ENCODE assay signal across 23 cellular contexts in the genomic region with DNA sequence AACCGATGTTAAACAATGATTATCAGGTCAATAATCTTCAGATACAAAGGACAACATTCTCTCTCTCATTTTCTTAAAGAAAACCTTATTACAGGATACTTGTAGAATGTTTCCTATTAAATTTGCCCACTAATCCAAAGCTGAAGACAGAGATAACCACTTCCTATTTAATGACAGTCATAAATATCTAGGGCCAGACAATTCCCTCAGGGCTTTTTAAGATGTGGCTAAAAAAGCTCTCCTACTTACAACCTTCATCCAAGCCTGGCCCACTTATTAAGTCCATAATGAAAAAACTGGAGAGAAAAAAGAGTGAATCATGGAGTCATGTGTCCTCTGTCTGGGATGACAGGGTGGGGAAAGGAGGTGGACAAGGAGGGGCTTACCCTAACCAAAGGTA.
DNase-seq lines count a peak whose midpoint lies in the region; ATAC-seq and TF ChIP-seq lines count a peak whose summit lies in the region.
"Had no signal": no experiment of that assay in that cellular context is flagged by ENCODE, and none has a peak within 500 bp of the region (broad histone marks: within the 10 kb centered on the region; RNA-seq: fewer than 3 reads in every experiment).

No MANE protein-coding gene starts in this region.

- peaks cover 45% of the 10 kb centered on the region for H3K4me1 ChIP-seq in A673 (ENCODE audit: insufficient read depth, low read length, poor library complexity, severe bottlenecking)
- no peaks in the 10 kb centered on the region for H3K4me1 ChIP-seq in effector memory CD4-positive, alpha-beta T cell (ENCODE audit: control insufficient read depth, insufficient read depth, low read length, poor library complexity, severe bottlenecking)

- ATAC-seq in GM18909 (IDR thresholded peaks at IDR 0.05; ENCODE audit: poor library complexity, unreplicated experiment), result no peak
- ATAC-seq: activated CD8-positive, alpha-beta T cell treated with anti-CD3 and anti-CD28 coated beads for 36 hours; activated naive CD4-positive, alpha-beta T cell treated with anti-CD3 and anti-CD28 coated beads, Interleukin-2, amount 50 U/mL, for 72 hours had no signal

- POLR2A ChIA-PET in A673 (lab: Charles Lee; ENCODE audit: low non-redundant PET), result no interaction called here

- no peak overlapping the region for H3K4me3 ChIP-seq in A673 (ENCODE audit: low read depth, low read length, poor library complexity, severe bottlenecking)
- no peak overlapping the region for H3K4me3 ChIP-seq in fibroblast of villous mesenchyme (ENCODE audit: low read depth, low read length)
- no peak overlapping the region for H3K4me3 ChIP-seq in effector memory CD4-positive, alpha-beta T cell (ENCODE audit: insufficient read depth, low read depth, low read length, poor library complexity, severe bottlenecking)
- H3K4me3 ChIP-seq: esophagus muscularis mucosa, sigmoid colon, thoracic aorta had no signal

- intact Hi-C loops in A673 (cut with micrococcal nuclease; ENCODE audit: unreplicated experiment), result no loop called here

- DNase-seq in A673 (ENCODE audit: low spot score) (peak; percentile 72), EL (peak; percentile 71), NCI-H69 (lab: John Stamatoyannopoulos, UW) (peak; percentile 53), fibroblast of villous mesenchyme (ENCODE audit: low read depth) (peak; percentile 37), activated gamma-delta T cell treated with Interleukin-2 at 50 U/mL for 16 hours (no peak), NCI-H2081 treated with DMSO at 0.1 percent for 48 hours (lab: John Stamatoyannopoulos, UW) (no peak)
- no peak for DNase-seq in effector memory CD4-positive, alpha-beta T cell
- DNase-seq: activated CD8-positive, alpha-beta T cell treated with anti-CD3 and anti-CD28 coated beads for 36 hours; activated T-cell treated with anti-CD3 and anti-CD28 coated beads, Interleukin-2, amount 50 U/mL, for 24 hours; DND-41; effector CD8-positive, alpha-beta T cell; HCEC 1CT; NCI-H1417 treated with DMSO at 0.1 percent for 48 hours; NCI-H2171 treated with DMSO at 0.1 percent for 48 hours; NCI-H526; SHP77; sigmoid colon; stimulated activated naive B cell treated with anti-CD40 and anti-IgM and Interleukin-4, amounts not matched to agents 10 μg/mL and 1 μg/mL and 100 μg/mL, for 72 hours; WERI-Rb-1 had no signal

- no peaks in the 10 kb centered on the region for H3K9me3 ChIP-seq in A673 (ENCODE audit: low read depth, low read length, poor library complexity, severe bottlenecking)
- H3K9me3 ChIP-seq in effector memory CD4-positive, alpha-beta T cell (ENCODE audit: control insufficient read depth, low read length), result no peaks in the 10 kb centered on the region
- H3K9me3 ChIP-seq: esophagus muscularis mucosa, sigmoid colon, thoracic aorta had no signal

- no peak for TF ChIP-seq CTCF in A673 (conservative IDR thresholded peaks at IDR 0.05; ENCODE audit: low read depth, low read length)
- no peak for TF ChIP-seq CTCF in fibroblast of villous mesenchyme (IDR thresholded peaks at IDR 0.05; ENCODE audit: insufficient read depth, low read depth, low read length)

- CTCF ChIA-PET in A673 (lab: Charles Lee), result no interaction called here

- H3K27ac ChIP-seq in A673 (ENCODE audit: low read depth, low read length, poor library complexity, severe bottlenecking), result no peak overlapping the region
- no peak overlapping the region for H3K27ac ChIP-seq in effector memory CD4-positive, alpha-beta T cell (ENCODE audit: insufficient read depth, low read length, poor library complexity, severe bottlenecking)
- H3K27ac ChIP-seq: esophagus muscularis mucosa, sigmoid colon, thoracic aorta, WERI-Rb-1 had no signal

- no peaks in the 10 kb centered on the region for H3K36me3 ChIP-seq in A673 (ENCODE audit: insufficient read depth, low read length, poor library complexity, severe bottlenecking)
- H3K36me3 ChIP-seq in effector memory CD4-positive, alpha-beta T cell (ENCODE audit: control insufficient read depth, insufficient read depth, low read length), result no peaks in the 10 kb centered on the region
- H3K36me3 ChIP-seq: esophagus muscularis mucosa, sigmoid colon, thoracic aorta, WERI-Rb-1 had no signal

- H3K27me3 ChIP-seq in A673 (replicated peaks; ENCODE audit: insufficient read depth, low read depth, low read length, poor library complexity), result no peaks in the 10 kb centered on the region
- H3K27me3 ChIP-seq in effector memory CD4-positive, alpha-beta T cell (replicated peaks; ENCODE audit: control insufficient read depth, insufficient read depth, low read length, poor library complexity, severe bottlenecking), result no peaks in the 10 kb centered on the region
- H3K27me3 ChIP-seq: esophagus muscularis mucosa, sigmoid colon had no signal

- BruUV-seq in A673 (replicated peaks; lab: Mats Ljungman, UMichigan), result no TSS peak

Comparison
In these comparisons a context has a peak if more than half of its experiments do, and no peak if none do; other contexts are left out.
1. DNase-seq: peak in A673 (single experiment), EL (single experiment), NCI-H69 (single experiment) and fibroblast of villous mesenchyme (single experiment); none in effector memory CD4-positive, alpha-beta T cell (0 of 3), activated gamma-delta T cell treated with Interleukin-2 at 50 U/mL for 16 hours (single experiment) and NCI-H2081 treated with DMSO at 0.1 percent for 48 hours (single experiment).